In the genomic region with DNA sequence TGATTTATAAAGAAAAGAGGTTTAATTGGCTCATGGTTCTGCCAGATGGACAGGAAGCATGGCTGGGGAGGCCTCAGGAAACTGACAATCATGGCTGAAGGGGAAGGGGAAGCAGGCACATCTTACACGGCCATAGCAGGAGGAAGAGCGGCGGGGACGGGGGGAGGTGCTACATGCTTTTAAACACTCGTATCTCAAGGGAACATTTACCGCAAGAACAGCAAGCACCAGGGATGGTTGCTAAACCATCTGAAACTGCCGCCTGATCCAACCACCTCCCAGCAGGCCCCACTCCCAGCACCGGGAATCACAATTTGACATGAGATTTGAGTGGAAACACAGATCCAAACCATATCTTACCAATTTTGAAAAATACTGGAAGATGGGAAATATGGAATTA, we compare ENCODE assay signal across 19 cellular contexts.
"Had no signal": no experiment of that assay in that cellular context is flagged by ENCODE, and none has a peak within 500 bp of the region (broad histone marks: within the 10 kb centered on the region; RNA-seq: fewer than 3 reads in every experiment).

No MANE protein-coding gene starts in this region.

- DNase-seq: effector memory CD8-positive, alpha-beta T cell; esophagus squamous epithelium; foreskin keratinocyte; kidney; left colon; left ventricle myocardium superior; mesendoderm; naive B cell; small intestine; stimulated activated CD4-positive, alpha-beta T cell treated with anti-CD3 and anti-CD28 coated beads, Interleukin-4, amount 100 ng/mL, for 1 hour; stimulated activated CD8-positive, alpha-beta memory T cell treated with anti-CD3 and anti-CD28 coated beads, Interleukin-4, amount 100 ng/mL, for 48 hours; tibial artery; upper lobe of right lung had no signal

- H3K4me3 Mint-ChIP-seq: effector memory CD8-positive, alpha-beta T cell; naive B cell; nephron; stimulated activated effector memory CD8-positive, alpha-beta T cell treated with anti-CD3 and anti-CD28 coated beads, Interleukin-12 subunit alpha, Interleukin-12 subunit beta, amount 100 ng/mL, for 72 hours; stimulated activated naive CD8-positive, alpha-beta T cell treated with anti-CD3 and anti-CD28 coated beads, Interleukin-15, Interleukin-2, amounts not matched to agents 100 ng/mL and 50 ng/mL, for 24 hours had no signal

- H3K27ac ChIP-seq: foreskin keratinocyte, right atrium auricular region, tibial artery, upper lobe of right lung, vagina had no signal

- H3K36me3 ChIP-seq: esophagus squamous epithelium, right atrium auricular region, tibial artery, upper lobe of right lung, vagina had no signal

- H3K9me3 ChIP-seq: esophagus squamous epithelium, right atrium auricular region, tibial artery, upper lobe of right lung, vagina had no signal

- H3K4me1 Mint-ChIP-seq: naive B cell; nephron; stimulated activated effector memory CD8-positive, alpha-beta T cell treated with anti-CD3 and anti-CD28 coated beads, Interleukin-12 subunit alpha, Interleukin-12 subunit beta, amount 100 ng/mL, for 72 hours had no signal

- H3K27ac Mint-ChIP-seq: effector memory CD8-positive, alpha-beta T cell; nephron; stimulated activated effector memory CD8-positive, alpha-beta T cell treated with anti-CD3 and anti-CD28 coated beads, Interleukin-12 subunit alpha, Interleukin-12 subunit beta, amount 100 ng/mL, for 72 hours; stimulated activated naive CD8-positive, alpha-beta T cell treated with anti-CD3 and anti-CD28 coated beads, Interleukin-15, Interleukin-2, amounts not matched to agents 100 ng/mL and 50 ng/mL, for 24 hours had no signal

- H3K4me1 ChIP-seq: esophagus squamous epithelium, foreskin keratinocyte, right atrium auricular region, tibial artery, upper lobe of right lung had no signal

- H3K4me3 ChIP-seq: esophagus squamous epithelium, lung, right atrium auricular region, tibial artery, upper lobe of right lung, vagina had no signal

- H3K36me3 Mint-ChIP-seq: naive B cell; stimulated activated effector memory CD8-positive, alpha-beta T cell treated with anti-CD3 and anti-CD28 coated beads, Interleukin-12 subunit alpha, Interleukin-12 subunit beta, amount 100 ng/mL, for 72 hours had no signal

- H3K27me3 ChIP-seq: esophagus squamous epithelium, foreskin keratinocyte, right atrium auricular region, tibial artery, upper lobe of right lung, vagina had no signal

- ATAC-seq: effector memory CD8-positive, alpha-beta T cell; foreskin keratinocyte; left colon; left ventricle myocardium superior; stimulated activated effector memory CD8-positive, alpha-beta T cell treated with anti-CD3 and anti-CD28 coated beads, Interleukin-12 subunit alpha, Interleukin-12 subunit beta, amount 100 ng/mL, for 72 hours; upper lobe of right lung had no signal

- H3K27me3 Mint-ChIP-seq: effector memory CD8-positive, alpha-beta T cell; naive B cell; stimulated activated naive CD8-positive, alpha-beta T cell treated with anti-CD3 and anti-CD28 coated beads, Interleukin-15, Interleukin-2, amounts not matched to agents 100 ng/mL and 50 ng/mL, for 24 hours had no signal

- H3K9me3 Mint-ChIP-seq: nephron; stimulated activated naive CD8-positive, alpha-beta T cell treated with anti-CD3 and anti-CD28 coated beads, Interleukin-15, Interleukin-2, amounts not matched to agents 100 ng/mL and 50 ng/mL, for 24 hours had no signal
